ENCODE assay signal across 18 cellular contexts in the genomic region with DNA sequence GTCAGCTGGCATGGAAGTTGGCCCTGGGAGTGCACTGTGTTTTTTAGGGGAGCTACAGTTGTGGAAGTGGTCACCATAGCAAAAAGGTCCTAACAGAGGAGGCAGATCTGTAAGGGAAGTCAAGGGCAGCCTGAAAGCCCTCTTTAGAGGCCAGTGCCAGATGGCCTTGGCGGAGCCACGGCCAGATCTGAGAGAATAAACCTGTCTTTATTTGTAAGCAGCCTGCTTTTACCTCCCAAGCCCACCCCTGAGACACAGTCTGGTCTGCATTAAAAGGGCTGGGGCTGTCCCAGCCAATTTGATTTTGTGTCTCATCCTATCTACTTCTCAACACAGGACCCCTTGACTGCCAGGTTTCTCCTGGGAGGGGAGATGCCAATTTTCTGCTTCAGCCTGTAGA.
"Had no signal": no experiment of that assay in that cellular context is flagged by ENCODE, and none has a peak within 500 bp of the region (broad histone marks: within the 10 kb centered on the region; RNA-seq: fewer than 3 reads in every experiment).

No MANE protein-coding gene starts in this region.

- H3K27me3 ChIP-seq: brain microvascular endothelial cell, foreskin keratinocyte had no signal

- H3K4me1 Mint-ChIP-seq: nephron; stimulated activated naive CD8-positive, alpha-beta T cell treated with anti-CD3 and anti-CD28 coated beads, Interleukin-15, amount 100 ng/mL, for 72 hours; WTC11 had no signal

- H3K4me3 Mint-ChIP-seq: activated CD8-positive, alpha-beta T cell treated with anti-CD3 and anti-CD28 coated beads, Interleukin-2, amount 10 ng/mL, durations not matched to agents 7 days and 5 days; nephron; stimulated activated naive CD8-positive, alpha-beta T cell treated with anti-CD3 and anti-CD28 coated beads, Interleukin-15, amount 100 ng/mL, for 72 hours; type B pancreatic cell; WTC11 had no signal

- H3K36me3 Mint-ChIP-seq: type B pancreatic cell had no signal

- H3K27ac ChIP-seq: brain microvascular endothelial cell, foreskin keratinocyte had no signal

- H3K36me3 ChIP-seq: brain microvascular endothelial cell had no signal

- H3K27me3 Mint-ChIP-seq: stimulated activated naive CD8-positive, alpha-beta T cell treated with anti-CD3 and anti-CD28 coated beads, Interleukin-15, amount 100 ng/mL, for 72 hours; type B pancreatic cell had no signal

- ATAC-seq: activated CD8-positive, alpha-beta T cell treated with anti-CD3 and anti-CD28 coated beads, Interleukin-2, amount 10 ng/mL, durations not matched to agents 7 days and 5 days; foreskin keratinocyte; right cardiac atrium; stimulated activated naive CD8-positive, alpha-beta T cell treated with anti-CD3 and anti-CD28 coated beads, Interleukin-15, amount 100 ng/mL, for 72 hours; WTC11 had no signal

- H3K27ac Mint-ChIP-seq: activated CD8-positive, alpha-beta T cell treated with anti-CD3 and anti-CD28 coated beads, Interleukin-2, amount 10 ng/mL, durations not matched to agents 7 days and 5 days; nephron; type B pancreatic cell; WTC11 had no signal

- H3K4me1 ChIP-seq: foreskin keratinocyte had no signal

- DNase-seq: activated CD4-positive, alpha-beta T cell treated with anti-CD3 and anti-CD28 coated beads for 4 hours; activated CD8-positive, alpha-beta memory T cell treated with anti-CD3 and anti-CD28 coated beads, Interleukin-2, amount 50 U/mL, for 4 hours; activated CD8-positive, alpha-beta T cell treated with anti-CD3 and anti-CD28 coated beads, Interleukin-2, amount 10 ng/mL, durations not matched to agents 7 days and 5 days; anterior cingulate cortex; brain microvascular endothelial cell; cortex of kidney; effector CD4-positive, alpha-beta T cell; foreskin keratinocyte; kidney glomerular epithelial cell; occipital lobe; right cardiac atrium; small intestine; stimulated activated CD4-positive, alpha-beta T cell treated with anti-CD3 and anti-CD28 coated beads, Interleukin-4, amount 100 ng/mL, for 24 hours; stimulated activated CD8-positive, alpha-beta memory T cell treated with anti-CD3 and anti-CD28 coated beads, Interleukin-4, amount 100 ng/mL, for 48 hours; stimulated activated naive CD8-positive, alpha-beta T cell treated with anti-CD3 and anti-CD28 coated beads, Interleukin-15, amount 100 ng/mL, for 72 hours had no signal

- H3K9me3 Mint-ChIP-seq: nephron; stimulated activated naive CD8-positive, alpha-beta T cell treated with anti-CD3 and anti-CD28 coated beads, Interleukin-15, amount 100 ng/mL, for 72 hours; type B pancreatic cell had no signal
